9 cellular contexts compared by ENCODE assay signal in the genomic region with DNA sequence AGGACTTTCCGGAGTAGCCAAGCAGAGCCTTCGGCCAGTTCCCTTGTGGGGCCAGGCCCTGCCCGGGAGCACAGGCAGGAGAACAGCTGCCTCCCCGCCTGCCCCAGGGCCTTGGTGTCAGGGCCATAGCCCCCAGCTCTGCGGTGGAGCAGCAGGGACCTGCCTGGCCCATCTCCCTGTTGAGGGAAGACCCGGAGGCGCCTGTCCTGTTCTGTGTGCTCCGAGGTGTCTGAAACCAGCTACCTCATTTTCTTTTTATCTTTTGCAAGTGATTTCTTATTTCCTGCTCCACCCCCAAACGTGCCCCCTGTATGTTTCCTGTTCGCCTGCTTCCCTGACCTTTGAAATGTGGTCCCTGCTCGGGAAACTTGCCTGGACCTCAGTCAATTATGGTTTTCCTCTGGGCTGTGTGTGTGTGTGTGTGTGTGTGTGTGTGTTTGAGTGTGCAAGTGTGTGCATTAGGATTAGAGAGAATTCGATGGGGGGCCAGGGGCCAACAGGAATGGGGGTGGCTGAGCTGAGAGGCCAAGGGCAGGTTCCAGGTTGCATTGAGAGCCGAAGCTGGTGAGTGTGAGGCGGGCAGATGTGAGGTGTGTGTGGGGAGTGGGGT. TPM values are rescaled to one million over a fixed set of nuclear protein-coding genes. Genes with fewer than 3 reads are reported as not detected.
DNase-seq lines count a peak whose midpoint lies in the region; ATAC-seq, FAIRE-seq and TF ChIP-seq lines count a peak whose summit lies in the region.
"Had no signal": no experiment of that assay in that cellular context is flagged by ENCODE, and none has a peak within 500 bp of the region (broad histone marks: within the 10 kb centered on the region; RNA-seq: fewer than 3 reads in every experiment).

No MANE protein-coding gene starts in this region.

- H3K27ac Mint-ChIP-seq in endothelial cell (ENCODE audit: unreplicated experiment) = peak overlapping the region; percentile 89
- peak overlapping the region; percentile 94 for H3K27ac Mint-ChIP-seq in neural crest cell (ENCODE audit: unreplicated experiment)

- H3K9me3 Mint-ChIP-seq in endothelial cell (ENCODE audit: unreplicated experiment) (no peaks in the 10 kb centered on the region), neural crest cell (no peaks in the 10 kb centered on the region)

- no peak for TF ChIP-seq CTCF in endothelial cell (IDR thresholded peaks at IDR 0.05; ENCODE audit: unreplicated experiment)
- TF ChIP-seq CTCF in neural crest cell (conservative IDR thresholded peaks at IDR 0.05) = no peak

- peak overlapping the region; percentile 77 for H3K4me3 Mint-ChIP-seq in endothelial cell (ENCODE audit: unreplicated experiment)
- H3K4me3 Mint-ChIP-seq in neural crest cell = no peak overlapping the region

- no peak for FAIRE-seq in GM12892 (lab: Jason Lieb, UNC)

- peaks cover 85% of the 10 kb centered on the region for H3K4me1 ChIP-seq in BLaER1

- peaks cover 100% of the 10 kb centered on the region for H4K20me1 ChIP-seq in BLaER1

- peaks cover 11% of the 10 kb centered on the region for H3K36me3 Mint-ChIP-seq in endothelial cell (ENCODE audit: low read depth, unreplicated experiment)
- H3K36me3 Mint-ChIP-seq in neural crest cell (ENCODE audit: low read depth) = peaks cover 2% of the 10 kb centered on the region

- peak overlapping the region; percentile 25 for H3K27ac ChIP-seq in BLaER1

- peaks cover 12% of the 10 kb centered on the region for H3K27me3 Mint-ChIP-seq in endothelial cell (ENCODE audit: unreplicated experiment)
- no peaks in the 10 kb centered on the region for H3K27me3 Mint-ChIP-seq in neural crest cell (ENCODE audit: low read depth)

- H3K36me3 ChIP-seq in BLaER1 = peaks cover 57% of the 10 kb centered on the region
- H3K36me3 ChIP-seq: ascending aorta had no signal

- peaks cover 60% of the 10 kb centered on the region for H3K4me1 Mint-ChIP-seq in endothelial cell (ENCODE audit: unreplicated experiment)
- peaks cover 60% of the 10 kb centered on the region for H3K4me1 Mint-ChIP-seq in neural crest cell

- no peaks in the 10 kb centered on the region for H3K27me3 ChIP-seq in BLaER1
- H3K27me3 ChIP-seq: ascending aorta had no signal

- H3K9ac ChIP-seq in BLaER1 = peak overlapping the region; percentile 1; the same call in 1 of the 2 replicates

- H3K4me2 ChIP-seq in BLaER1 = peak overlapping the region; percentile 86

- peak; percentile 36 to 55 for DNase-seq in Kasumi-1 (lab: John Stamatoyannopoulos, UW)
- no peak for DNase-seq in endothelial cell (ENCODE audit: low spot score)
- DNase-seq in neural crest cell (ENCODE audit: low read depth, low spot score) = no peak
- no peak for DNase-seq in central memory CD4-positive, alpha-beta T cell
- DNase-seq in NCI-H1105 treated with DMSO at 0.1 percent for 48 hours (lab: John Stamatoyannopoulos, UW) = no peak
- no peak for DNase-seq in GM12892 (ENCODE audit: insufficient read length)

- TF ChIP-seq POLR2A in GM12892 (IDR thresholded peaks at IDR 0.05; ENCODE audit: low read depth, low read length) = no peak

- no peak for ATAC-seq in HG03469 (IDR thresholded peaks at IDR 0.05; ENCODE audit: unreplicated experiment)

- no peak overlapping the region for H3K4me3 ChIP-seq in BLaER1
- H3K4me3 ChIP-seq: ascending aorta had no signal

- no peaks in the 10 kb centered on the region for H3K9me3 ChIP-seq in BLaER1
- H3K9me3 ChIP-seq: ascending aorta had no signal

RNA-seq across cellular contexts. Expression of a gene that starts 19.1 kb away (rescaled TPM):
- total RNA-seq in endothelial cell (ENCODE audit: unreplicated experiment) (72.3 TPM), neural crest cell (43.4 and 44.3 TPM in 2 replicates)
- polyA plus RNA-seq in GM12892 (2012; ENCODE audit: missing spikeins) = 2.6 TPM

RNA-seq across cellular contexts. Expression of a gene that starts 59.7 kb away (rescaled TPM):
- total RNA-seq in endothelial cell (ENCODE audit: unreplicated experiment) = 9.4 TPM
- 54.2 and 54.5 TPM in 2 replicates for total RNA-seq in neural crest cell
- 16.1 TPM for polyA plus RNA-seq in GM12892 (2012; ENCODE audit: missing spikeins)

Comparison
In these comparisons a context has a peak if more than half of its experiments do, and no peak if none do; other contexts are left out.
1. DNase-seq: peak in Kasumi-1 (2 of 2); none in endothelial cell (single experiment), neural crest cell (single experiment), central memory CD4-positive, alpha-beta T cell (single experiment), NCI-H1105 treated with DMSO at 0.1 percent for 48 hours (single experiment) and GM12892 (single experiment).